Comparison of ENCODE assay signal across 1 cellular context in the genomic region with DNA sequence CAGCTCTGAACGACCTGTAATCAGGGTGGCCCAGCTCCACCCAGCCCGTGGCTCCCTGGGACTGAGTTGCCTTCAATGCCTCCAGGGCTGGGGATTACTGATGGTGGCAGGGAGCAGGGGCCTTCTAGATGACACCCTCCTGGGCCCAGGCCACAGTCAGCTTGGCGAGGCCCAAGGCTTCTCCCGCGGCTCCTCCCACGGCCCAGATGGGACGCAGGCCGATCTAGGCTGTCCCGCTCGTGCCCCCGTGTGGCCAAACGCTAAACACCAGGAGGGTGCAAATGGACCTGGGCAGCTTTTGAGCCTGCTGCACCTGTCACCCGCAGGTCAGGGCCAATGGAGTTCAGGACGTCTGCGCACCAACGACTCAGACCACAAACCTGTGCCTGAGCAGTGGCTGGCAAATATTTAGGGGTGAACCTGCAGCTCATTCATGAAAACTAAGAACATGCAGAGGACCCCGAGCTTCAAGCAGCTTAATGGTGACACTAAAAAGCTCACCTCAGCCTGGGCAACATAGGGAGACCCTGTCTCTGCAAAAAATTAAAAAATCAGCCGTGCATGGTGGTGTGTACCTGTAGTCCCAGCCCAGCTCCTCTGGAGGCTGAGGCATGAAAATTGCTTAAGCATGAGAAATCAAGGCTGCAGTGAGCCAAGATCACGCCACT.
TF ChIP-seq lines count a peak whose summit lies in the region.

No MANE protein-coding gene starts in this region.

TF ChIP-seq in endothelial cell of umbilical vein, 7 proteins besides CTCF, POLR2A, EP300 and RAD21 (continued from another document):
- TF ChIP-seq, protein P1, sequence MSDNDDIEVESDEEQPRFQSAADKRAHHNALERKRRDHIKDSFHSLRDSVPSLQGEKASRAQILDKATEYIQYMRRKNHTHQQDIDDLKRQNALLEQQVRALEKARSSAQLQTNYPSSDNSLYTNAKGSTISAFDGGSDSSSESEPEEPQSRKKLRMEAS (IDR thresholded peaks at IDR 0.05; ENCODE audit: insufficient read depth, insufficient read length), result no peak
- peak; percentile 18 for TF ChIP-seq POLR2AphosphoS5 (IDR thresholded peaks at IDR 0.05; ENCODE audit: insufficient read depth, low read depth, low read length)
TF ChIP-seq in endothelial cell of umbilical vein: peak in this region for 1.
